ENCODE assay signal across 11 cellular contexts in genomic region chr6:147194652-147195403, GRCh38. TPM values are rescaled to one million over a fixed set of nuclear protein-coding genes. Genes with fewer than 3 reads are reported as not detected.
DNase-seq lines count a peak whose midpoint lies in the region; ATAC-seq and TF ChIP-seq lines count a peak whose summit lies in the region.
"Had no signal": no experiment of that assay in that cellular context is flagged by ENCODE, and none has a peak within 500 bp of the region (broad histone marks: within the 10 kb centered on the region; RNA-seq: fewer than 3 reads in every experiment).

No MANE protein-coding gene starts in this region.

- no peak overlapping the region for H2AFZ ChIP-seq in PC-9

- ATAC-seq in stimulated activated naive CD8-positive, alpha-beta T cell treated with anti-CD3 and anti-CD28 coated beads, Interleukin-15, Interleukin-2, amounts not matched to agents 100 U/mL and 50 U/mL, for 24 hours: peak; percentile 85
- no peak for ATAC-seq in right cardiac atrium
- ATAC-seq: left cardiac atrium had no signal

- no TSS peak for BruUV-seq in PC-9 (replicated peaks; lab: Mats Ljungman, UMichigan)

- H3K27ac ChIP-seq in PC-9 (peak overlapping the region; percentile 40), endodermal cell (ENCODE audit: low read depth, low read length) (no peak overlapping the region), right cardiac atrium (ENCODE audit: low read length) (no peak overlapping the region)

- H3K27me3 ChIP-seq in PC-9 (ENCODE audit: insufficient read depth, low read depth) (no peaks in the 10 kb centered on the region), endodermal cell (ENCODE audit: control insufficient read depth, insufficient read depth, low read length, poor library complexity, severe bottlenecking) (no peaks in the 10 kb centered on the region), right cardiac atrium (ENCODE audit: control insufficient read depth, insufficient read depth) (no peaks in the 10 kb centered on the region)

- no peaks in the 10 kb centered on the region for H3K9me2 ChIP-seq in PC-9 (ENCODE audit: insufficient read depth)

- POLR2A ChIA-PET in PC-9 (lab: Charles Lee; ENCODE audit: unreplicated experiment): interaction anchor here (0.7 kb wide), 1 partner anchor 73 kb away, joined by 6 read pairs; no protein-coding TSS in a partner anchor

- DNase-seq in activated naive CD4-positive, alpha-beta T cell treated with anti-CD3 and anti-CD28 coated beads for 36 hours: no peak
- DNase-seq in activated naive CD4-positive, alpha-beta T cell treated with anti-CD3 and anti-CD28 coated beads, Interleukin-2, amount 50 U/mL, for 16 hours: no peak
- DNase-seq in PC-9: peak in 1 of 2 experiments; percentile 71
- peak; percentile 6 for DNase-seq in dermis blood vessel endothelial cell
- no peak for DNase-seq in stimulated activated naive CD8-positive, alpha-beta T cell treated with anti-CD3 and anti-CD28 coated beads, Interleukin-15, Interleukin-2, amounts not matched to agents 100 U/mL and 50 U/mL, for 24 hours
- no peak for DNase-seq in endodermal cell
- DNase-seq in right cardiac atrium: no peak
- DNase-seq in stimulated activated CD4-positive, alpha-beta T cell treated with anti-CD3 and anti-CD28 coated beads, Interleukin-15, amount 100 ng/mL, for 24 hours: no peak
- DNase-seq: left cardiac atrium, NCI-H2081 treated with DMSO at 0.1 percent for 48 hours, retina had no signal

- H3K4me3 Mint-ChIP-seq in activated naive CD4-positive, alpha-beta T cell treated with anti-CD3 and anti-CD28 coated beads for 36 hours: peak overlapping the region; percentile 25
- H3K4me3 Mint-ChIP-seq in endodermal cell: no peak overlapping the region

- H3K79me2 ChIP-seq in PC-9 (ENCODE audit: low read depth): no peaks in the 10 kb centered on the region

- peak overlapping the region; percentile 31; the same call in 1 of the 2 replicates for H3K4me2 ChIP-seq in PC-9

- WGBS in endodermal cell (ENCODE audit: insufficient coverage in 1 of 2, insufficient read length in 1 of 2), 2 experiments: 91 to 95% methylated on average over 6 of the region's 6 CpGs
- WGBS in right cardiac atrium: 81% methylated on average over 6 of the region's 6 CpGs

- CTCF ChIA-PET in activated naive CD4-positive, alpha-beta T cell treated with anti-CD3 and anti-CD28 coated beads for 36 hours (lab: Charles Lee): no interaction called here
- CTCF ChIA-PET in PC-9 (lab: Charles Lee): no interaction called here

- H3K9me3 Mint-ChIP-seq in activated naive CD4-positive, alpha-beta T cell treated with anti-CD3 and anti-CD28 coated beads for 36 hours: no peaks in the 10 kb centered on the region
- no peaks in the 10 kb centered on the region for H3K9me3 Mint-ChIP-seq in endodermal cell

- intact Hi-C loops in activated naive CD4-positive, alpha-beta T cell treated with anti-CD3 and anti-CD28 coated beads for 36 hours (cut with micrococcal nuclease): loop anchor here (1.0 to 5.0 kb wide), 10 partner anchors 8 to 952 kb away; no protein-coding TSS in a partner anchor
- intact Hi-C loops in PC-9 (cut with micrococcal nuclease; ENCODE audit: unreplicated experiment) (no loop called here), right cardiac atrium (cut with DNase I) (no loop called here)

- H3K9me3 ChIP-seq in PC-9 (ENCODE audit: insufficient read depth, low read depth) (no peaks in the 10 kb centered on the region), endodermal cell (ENCODE audit: control insufficient read depth, low read length) (no peaks in the 10 kb centered on the region), right cardiac atrium (ENCODE audit: control insufficient read depth, low read length) (no peaks in the 10 kb centered on the region)

- no peak for TF ChIP-seq CTCF in PC-9 (conservative IDR thresholded peaks at IDR 0.05)
- TF ChIP-seq CTCF in endodermal cell (conservative IDR thresholded peaks at IDR 0.05): no peak

- peaks cover 22% of the 10 kb centered on the region for H3K4me1 Mint-ChIP-seq in activated naive CD4-positive, alpha-beta T cell treated with anti-CD3 and anti-CD28 coated beads for 36 hours (ENCODE audit: low read depth)
- H3K4me1 Mint-ChIP-seq in endodermal cell: peaks cover 12% of the 10 kb centered on the region

- H3K4me1 ChIP-seq in PC-9 (replicated peaks; ENCODE audit: insufficient read depth): peaks cover 26% of the 10 kb centered on the region
- peaks cover 3% of the 10 kb centered on the region for H3K4me1 ChIP-seq in endodermal cell (ENCODE audit: control insufficient read depth, insufficient read depth, low read length)
- no peaks in the 10 kb centered on the region for H3K4me1 ChIP-seq in right cardiac atrium (ENCODE audit: control insufficient read depth, insufficient read depth, low read length)

- no peaks in the 10 kb centered on the region for H3K36me3 ChIP-seq in PC-9 (ENCODE audit: low read depth)
- H3K36me3 ChIP-seq in endodermal cell (ENCODE audit: control insufficient read depth, insufficient read depth, low read length): no peaks in the 10 kb centered on the region

- peaks cover 13% of the 10 kb centered on the region for H3F3A ChIP-seq in PC-9 (ENCODE audit: insufficient read depth, low read depth)

- H3K4me3 ChIP-seq in PC-9: no peak overlapping the region
- H3K4me3 ChIP-seq in endodermal cell (ENCODE audit: low read length): no peak overlapping the region
- H3K4me3 ChIP-seq in right cardiac atrium (ENCODE audit: low read length): no peak overlapping the region

- no peak overlapping the region for H3K9ac ChIP-seq in endodermal cell (ENCODE audit: extremely low read depth, low read length, poor library complexity, severe bottlenecking)

- H4K20me1 ChIP-seq in PC-9 (ENCODE audit: insufficient read depth): no peaks in the 10 kb centered on the region

- H3K36me3 Mint-ChIP-seq in activated naive CD4-positive, alpha-beta T cell treated with anti-CD3 and anti-CD28 coated beads for 36 hours (ENCODE audit: low read depth): no peaks in the 10 kb centered on the region
- H3K36me3 Mint-ChIP-seq in endodermal cell (ENCODE audit: low read depth): no peaks in the 10 kb centered on the region

- H3K27ac Mint-ChIP-seq in activated naive CD4-positive, alpha-beta T cell treated with anti-CD3 and anti-CD28 coated beads for 36 hours: peak overlapping the region; percentile 88
- H3K27ac Mint-ChIP-seq in endodermal cell: no peak overlapping the region

- no peaks in the 10 kb centered on the region for H3K27me3 Mint-ChIP-seq in activated naive CD4-positive, alpha-beta T cell treated with anti-CD3 and anti-CD28 coated beads for 36 hours (ENCODE audit: low read depth)
- no peaks in the 10 kb centered on the region for H3K27me3 Mint-ChIP-seq in endodermal cell (ENCODE audit: insufficient read depth)

RNA-seq across cellular contexts. Expression of gene STXBP5, which starts 9.4 kb away (rescaled TPM):
- 1 to 10 TPM; 9.4 to 9.5 TPM for total RNA-seq in activated naive CD4-positive, alpha-beta T cell treated with anti-CD3 and anti-CD28 coated beads for 36 hours
- total RNA-seq in PC-9 (2021) (4.6 and 4.7 TPM in 2 replicates), dermis blood vessel endothelial cell (26.7 and 27.4 TPM in 2 replicates), endodermal cell (10 to 100 TPM; 19.2 to 25.2 TPM), right cardiac atrium (10 to 100 TPM; 10.6 to 13.0 (median 12.2) TPM)
- polyA plus RNA-seq in endodermal cell (2013, experiment 1 of 2): 5.2 TPM
- 6.2 TPM for polyA plus RNA-seq in endodermal cell (2013, experiment 2 of 2)
- polyA plus RNA-seq in right cardiac atrium: 6.4 TPM
